In the genomic region with DNA sequence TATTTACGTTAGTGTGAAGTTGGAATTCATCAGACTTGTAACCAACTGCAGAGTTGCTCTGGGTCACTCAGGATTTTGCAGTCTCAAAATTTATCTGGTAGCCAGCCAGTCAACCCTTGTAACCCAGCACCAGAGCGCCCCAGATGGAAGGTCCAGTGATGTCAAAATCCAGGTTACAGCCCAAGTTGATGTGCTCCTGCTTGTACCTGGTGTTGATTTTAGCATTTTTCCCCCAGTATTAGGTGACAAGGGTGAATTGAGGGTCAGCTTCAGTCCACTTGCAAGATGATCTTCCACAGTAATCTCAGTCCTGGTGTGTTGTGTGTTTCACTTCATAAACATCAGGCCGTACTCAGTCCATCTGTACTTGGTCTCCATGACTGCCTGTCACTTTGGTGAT, we compare ENCODE assay signal across 20 cellular contexts. TPM values are rescaled to one million over a fixed set of nuclear protein-coding genes. Genes with fewer than 3 reads are reported as not detected.
"Had no signal": no experiment of that assay in that cellular context is flagged by ENCODE, and none has a peak within 500 bp of the region (broad histone marks: within the 10 kb centered on the region; RNA-seq: fewer than 3 reads in every experiment).

No MANE protein-coding gene starts in this region.

- ATAC-seq: activated T-helper 17 cell treated with anti-CD3 and anti-CD28 coated beads, Interleukin-2, amount 50 U/mL, for 72 hours; foreskin keratinocyte; left lung; stimulated activated naive CD8-positive, alpha-beta T cell treated with anti-CD3 and anti-CD28 coated beads, Interleukin-15, amount 100 ng/mL, for 72 hours had no signal

- H3K27me3 Mint-ChIP-seq: activated B cell treated with CpG ODN at 0.5 μM for 24 hours; activated T-helper 17 cell treated with anti-CD3 and anti-CD28 coated beads, Interleukin-2, amount 50 U/mL, for 72 hours; central memory CD8-positive, alpha-beta T cell; progenitor cell of endocrine pancreas; stimulated activated naive CD8-positive, alpha-beta T cell treated with anti-CD3 and anti-CD28 coated beads, Interleukin-15, amount 100 ng/mL, for 72 hours had no signal

- H3K9me3 ChIP-seq: ascending aorta, left lung, suprapubic skin had no signal

- H3K27ac Mint-ChIP-seq: activated T-helper 17 cell treated with anti-CD3 and anti-CD28 coated beads, Interleukin-2, amount 50 U/mL, for 72 hours; mesothelial cell of epicardium; progenitor cell of endocrine pancreas had no signal

- DNase-seq: activated B cell treated with CpG ODN at 0.5 μM for 24 hours; activated CD4-positive, alpha-beta T cell treated with anti-CD3 and anti-CD28 coated beads, Interleukin-2, amount 50 U/mL, for 1 hour; activated naive CD4-positive, alpha-beta T cell treated with Interleukin-2 at 50 U/mL for 16 hours; foreskin keratinocyte; hypothalamus; islet precursor cell; left lung; stimulated activated naive CD8-positive, alpha-beta T cell treated with anti-CD3 and anti-CD28 coated beads, Interleukin-15, amount 100 ng/mL, for 72 hours; SW 1271; trophoblast cell had no signal

- H3K4me3 Mint-ChIP-seq: activated B cell treated with CpG ODN at 0.5 μM for 24 hours; activated T-helper 17 cell treated with anti-CD3 and anti-CD28 coated beads, Interleukin-2, amount 50 U/mL, for 72 hours; central memory CD8-positive, alpha-beta T cell; mesothelial cell of epicardium; stimulated activated naive CD8-positive, alpha-beta T cell treated with anti-CD3 and anti-CD28 coated beads, Interleukin-15, amount 100 ng/mL, for 72 hours had no signal

- H3K27me3 ChIP-seq: ascending aorta, foreskin keratinocyte, left lung, suprapubic skin had no signal

- H3K4me1 ChIP-seq: ascending aorta, foreskin keratinocyte, suprapubic skin had no signal

- H3K4me1 Mint-ChIP-seq: activated B cell treated with CpG ODN at 0.5 μM for 24 hours; activated T-helper 17 cell treated with anti-CD3 and anti-CD28 coated beads, Interleukin-2, amount 50 U/mL, for 72 hours; mesothelial cell of epicardium had no signal

- H3K27ac ChIP-seq: ascending aorta, coronary artery, foreskin keratinocyte, left lung, suprapubic skin had no signal

- H3K4me3 ChIP-seq: ascending aorta, coronary artery, left lung, suprapubic skin had no signal

- H3K9me3 Mint-ChIP-seq: activated B cell treated with CpG ODN at 0.5 μM for 24 hours; activated T-helper 17 cell treated with anti-CD3 and anti-CD28 coated beads, Interleukin-2, amount 50 U/mL, for 72 hours; central memory CD8-positive, alpha-beta T cell; mesothelial cell of epicardium; stimulated activated naive CD8-positive, alpha-beta T cell treated with anti-CD3 and anti-CD28 coated beads, Interleukin-15, amount 100 ng/mL, for 72 hours had no signal

RNA-seq across cellular contexts. Expression of a gene that starts 48.0 kb away (rescaled TPM):
- total RNA-seq: activated CD8-positive, alpha-beta memory T cell treated with anti-CD3 and anti-CD28 coated beads for 36 hours; lung microvascular endothelial cell; myocyte had no signal
